ENCODE assay signal across 8 cellular contexts in the genomic region with DNA sequence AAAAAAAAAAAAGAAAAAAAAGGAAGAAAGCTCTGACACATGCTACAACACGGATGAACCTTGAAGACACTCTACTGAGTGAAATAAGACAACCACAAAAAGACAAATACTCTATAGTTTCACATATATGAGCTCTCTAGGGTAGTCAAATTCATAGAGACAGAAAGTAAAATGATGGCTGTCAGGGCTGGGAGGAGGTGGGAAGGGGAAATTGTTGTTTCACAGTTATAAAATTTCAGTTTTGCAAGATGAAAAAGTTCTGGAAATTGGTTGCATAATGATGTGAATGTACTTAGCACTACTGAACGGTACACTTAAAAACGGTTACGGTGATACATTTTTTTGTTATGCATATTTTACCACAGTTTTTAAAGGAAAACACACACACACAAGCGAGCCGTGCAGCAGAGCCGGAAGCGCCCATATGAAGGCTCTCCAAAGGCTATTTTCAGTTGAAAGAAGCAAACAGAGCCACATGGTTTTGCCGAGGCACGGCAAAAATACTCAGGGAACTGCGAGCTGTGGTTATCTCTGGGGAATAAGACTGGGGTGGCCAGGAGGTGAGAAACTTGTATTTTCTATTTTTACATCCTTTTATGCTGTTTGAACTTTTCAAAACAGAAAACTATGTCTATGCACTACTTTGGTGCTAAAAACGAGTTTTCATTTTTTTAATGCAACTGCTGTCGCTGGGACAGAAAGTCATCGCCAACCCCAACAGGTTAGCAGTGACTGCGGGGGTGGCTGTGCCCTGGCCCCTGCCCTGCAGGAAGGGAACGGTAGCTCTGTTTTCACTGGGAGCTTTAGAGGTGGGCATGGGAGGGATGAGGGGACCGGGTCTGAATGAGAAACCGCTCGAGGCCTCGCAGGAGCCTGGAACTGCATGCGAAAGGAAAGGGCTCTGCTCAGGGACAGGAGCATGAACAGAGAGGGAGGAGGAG.
A peak's percentile ranks its signal among the peaks of the same experiment; 100 is the strongest.
DNase-seq lines count a peak whose midpoint lies in the region; ATAC-seq and TF ChIP-seq lines count a peak whose summit lies in the region.

No MANE protein-coding gene starts in this region.

- H3K27me3 Mint-ChIP-seq in natural killer cell (ENCODE audit: low read depth in 2 of 2) (no peaks in the 10 kb centered on the region), osteocyte (ENCODE audit: unreplicated experiment) (no peaks in the 10 kb centered on the region)
- H3K27me3 Mint-ChIP-seq in natural killer cell treated with Interleukin-12 subunit alpha and Interleukin-12 subunit beta and Interleukin-15 and Interleukin-18, amount 100 ng/mL, for 72 hours: no peaks in the 10 kb centered on the region
- H3K27me3 Mint-ChIP-seq in activated T-helper 17 cell treated with anti-CD3 and anti-CD28 coated beads, Interleukin-2, amount 50 U/mL, for 72 hours: no peaks in the 10 kb centered on the region
- H3K27me3 Mint-ChIP-seq in activated CD4-positive, alpha-beta memory T cell treated with anti-CD3 and anti-CD28 coated beads for 36 hours: no peaks in the 10 kb centered on the region

- H3K9me3 Mint-ChIP-seq in natural killer cell: no peaks in the 10 kb centered on the region
- H3K9me3 Mint-ChIP-seq in natural killer cell treated with Interleukin-12 subunit alpha and Interleukin-12 subunit beta and Interleukin-15 and Interleukin-18, amount 100 ng/mL, for 72 hours: no peaks in the 10 kb centered on the region
- no peaks in the 10 kb centered on the region for H3K9me3 Mint-ChIP-seq in activated T-helper 17 cell treated with anti-CD3 and anti-CD28 coated beads, Interleukin-2, amount 50 U/mL, for 72 hours
- H3K9me3 Mint-ChIP-seq in activated CD4-positive, alpha-beta memory T cell treated with anti-CD3 and anti-CD28 coated beads for 36 hours: no peaks in the 10 kb centered on the region
- no peaks in the 10 kb centered on the region for H3K9me3 Mint-ChIP-seq in osteocyte (ENCODE audit: unreplicated experiment)

- H3K36me3 Mint-ChIP-seq in natural killer cell: no peaks in the 10 kb centered on the region
- H3K36me3 Mint-ChIP-seq in natural killer cell treated with Interleukin-12 subunit alpha and Interleukin-12 subunit beta and Interleukin-15 and Interleukin-18, amount 100 ng/mL, for 72 hours: no peaks in the 10 kb centered on the region
- H3K36me3 Mint-ChIP-seq in activated T-helper 17 cell treated with anti-CD3 and anti-CD28 coated beads, Interleukin-2, amount 50 U/mL, for 72 hours (ENCODE audit: low read depth): no peaks in the 10 kb centered on the region
- no peaks in the 10 kb centered on the region for H3K36me3 Mint-ChIP-seq in activated CD4-positive, alpha-beta memory T cell treated with anti-CD3 and anti-CD28 coated beads for 36 hours
- H3K36me3 Mint-ChIP-seq in osteocyte (ENCODE audit: unreplicated experiment): no peaks in the 10 kb centered on the region

- TF ChIP-seq CTCF in natural killer cell (IDR thresholded peaks at IDR 0.05) (no peak), osteocyte (IDR thresholded peaks at IDR 0.05) (no peak)

- peak overlapping the region; percentile 37 for H3K4me3 Mint-ChIP-seq in natural killer cell
- H3K4me3 Mint-ChIP-seq in natural killer cell treated with Interleukin-12 subunit alpha and Interleukin-12 subunit beta and Interleukin-15 and Interleukin-18, amount 100 ng/mL, for 72 hours: no peak overlapping the region
- H3K4me3 Mint-ChIP-seq in activated T-helper 17 cell treated with anti-CD3 and anti-CD28 coated beads, Interleukin-2, amount 50 U/mL, for 72 hours: no peak overlapping the region
- H3K4me3 Mint-ChIP-seq in activated CD4-positive, alpha-beta memory T cell treated with anti-CD3 and anti-CD28 coated beads for 36 hours: no peak overlapping the region
- H3K4me3 Mint-ChIP-seq in osteocyte (ENCODE audit: unreplicated experiment): no peak overlapping the region

- intact Hi-C loops in natural killer cell (cut with micrococcal nuclease): no loop called here
- intact Hi-C loops in activated CD4-positive, alpha-beta memory T cell treated with anti-CD3 and anti-CD28 coated beads for 36 hours (cut with micrococcal nuclease): no loop called here

- DNase-seq in natural killer cell (no peak), HT-29 (ENCODE audit: low spot score) (no peak), osteocyte (ENCODE audit: extremely low spot score, unreplicated experiment) (no peak), NCI-H510A (lab: John Stamatoyannopoulos, UW) (no peak)
- DNase-seq in natural killer cell treated with Interleukin-12 subunit alpha and Interleukin-12 subunit beta and Interleukin-15 and Interleukin-18, amount 100 ng/mL, for 72 hours (ENCODE audit: low spot score): no peak
- no peak for DNase-seq in activated CD4-positive, alpha-beta memory T cell treated with anti-CD3 and anti-CD28 coated beads for 36 hours

- H3K4me1 Mint-ChIP-seq in natural killer cell: no peaks in the 10 kb centered on the region
- H3K4me1 Mint-ChIP-seq in natural killer cell treated with Interleukin-12 subunit alpha and Interleukin-12 subunit beta and Interleukin-15 and Interleukin-18, amount 100 ng/mL, for 72 hours (ENCODE audit: low read depth in 2 of 2): peaks cover 0 to 3% of the 10 kb centered on the region in 2 donors
- no peaks in the 10 kb centered on the region for H3K4me1 Mint-ChIP-seq in activated T-helper 17 cell treated with anti-CD3 and anti-CD28 coated beads, Interleukin-2, amount 50 U/mL, for 72 hours
- H3K4me1 Mint-ChIP-seq in activated CD4-positive, alpha-beta memory T cell treated with anti-CD3 and anti-CD28 coated beads for 36 hours (ENCODE audit: low read depth): peaks cover 3% of the 10 kb centered on the region
- H3K4me1 Mint-ChIP-seq in osteocyte (ENCODE audit: unreplicated experiment): peaks cover 31% of the 10 kb centered on the region

- CTCF ChIA-PET in activated CD4-positive, alpha-beta memory T cell treated with anti-CD3 and anti-CD28 coated beads for 36 hours (lab: Charles Lee): no interaction called here

- POLR2A ChIA-PET in activated CD4-positive, alpha-beta memory T cell treated with anti-CD3 and anti-CD28 coated beads for 36 hours (lab: Charles Lee): no interaction called here

- no peak for ATAC-seq in natural killer cell
- no peak for ATAC-seq in natural killer cell treated with Interleukin-12 subunit alpha and Interleukin-12 subunit beta and Interleukin-15 and Interleukin-18, amount 100 ng/mL, for 72 hours
- peak; percentile 72 for ATAC-seq in HG03097 (IDR thresholded peaks at IDR 0.05; ENCODE audit: low FRiP score, unreplicated experiment)
- ATAC-seq in activated T-helper 17 cell treated with anti-CD3 and anti-CD28 coated beads, Interleukin-2, amount 50 U/mL, for 72 hours (replicated peaks): peak; percentile 47

- no peak overlapping the region for H3K27ac Mint-ChIP-seq in natural killer cell
- no peak overlapping the region for H3K27ac Mint-ChIP-seq in natural killer cell treated with Interleukin-12 subunit alpha and Interleukin-12 subunit beta and Interleukin-15 and Interleukin-18, amount 100 ng/mL, for 72 hours
- H3K27ac Mint-ChIP-seq in activated T-helper 17 cell treated with anti-CD3 and anti-CD28 coated beads, Interleukin-2, amount 50 U/mL, for 72 hours: no peak overlapping the region
- no peak overlapping the region for H3K27ac Mint-ChIP-seq in activated CD4-positive, alpha-beta memory T cell treated with anti-CD3 and anti-CD28 coated beads for 36 hours
- H3K27ac Mint-ChIP-seq in osteocyte (ENCODE audit: unreplicated experiment): no peak overlapping the region

Comparison
In these comparisons a context has a peak if more than half of its experiments do, and no peak if none do; other contexts are left out.
1. ATAC-seq: peak in HG03097 (single experiment) and activated T-helper 17 cell treated with anti-CD3 and anti-CD28 coated beads, Interleukin-2, amount 50 U/mL, for 72 hours (single experiment); none in natural killer cell (0 of 3) and natural killer cell treated with Interleukin-12 subunit alpha and Interleukin-12 subunit beta and Interleukin-15 and Interleukin-18, amount 100 ng/mL, for 72 hours (0 of 2).